ENCODE assay signal across 8 cellular contexts in the genomic region with DNA sequence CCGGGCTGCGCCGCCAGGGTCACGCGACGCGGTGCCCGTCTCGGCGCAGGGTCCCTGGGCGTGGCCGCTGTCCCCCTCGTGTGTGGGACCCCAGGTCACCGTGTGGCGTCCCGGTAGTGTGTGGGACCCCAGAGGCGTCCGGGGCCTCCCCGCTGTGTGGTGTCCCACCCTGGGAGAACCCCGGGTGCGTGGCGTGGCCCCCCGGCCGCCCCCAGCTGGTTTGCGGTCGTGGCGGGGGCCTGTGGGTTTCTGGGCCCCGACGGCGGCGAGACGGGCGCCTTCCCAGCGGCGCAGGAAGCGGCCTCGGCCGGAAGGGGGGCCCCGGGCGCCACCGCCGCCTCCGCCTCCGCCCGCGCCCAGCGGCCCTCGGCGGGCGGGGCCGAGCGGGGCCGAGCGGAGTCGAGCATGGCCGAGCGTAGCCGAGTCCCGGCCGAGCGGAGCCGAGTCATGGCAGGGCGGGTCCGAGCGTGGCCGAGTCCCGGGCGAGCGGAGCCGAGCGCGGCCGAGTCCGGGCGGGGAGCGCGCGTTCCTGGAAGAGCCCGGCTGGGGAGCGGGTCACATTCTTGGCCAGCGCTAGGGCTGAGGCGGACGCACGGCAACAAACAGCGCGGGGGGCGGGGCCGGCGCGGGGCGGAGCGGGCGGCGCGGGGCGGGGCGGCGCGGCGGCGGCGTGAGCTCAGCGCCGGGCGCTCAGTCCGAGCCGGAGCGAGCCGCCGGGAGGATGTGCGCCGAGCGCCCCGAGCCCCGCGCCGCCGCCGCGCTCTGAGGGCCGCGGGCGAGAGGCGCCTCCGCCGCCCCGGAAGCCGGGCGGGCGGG.
A peak's percentile ranks its signal among the peaks of the same experiment; 100 is the strongest.
DNase-seq lines count a peak whose midpoint lies in the region; ATAC-seq, FAIRE-seq and TF ChIP-seq lines count a peak whose summit lies in the region.

No MANE protein-coding gene starts in this region.

- H3K27me3 Mint-ChIP-seq in nephron (ENCODE audit: low read depth) = no peaks in the 10 kb centered on the region

- peak overlapping the region; percentile 98 for H3K4me3 ChIP-seq in RWPE2 (ENCODE audit: severe bottlenecking)
- peak overlapping the region; percentile 67 for H3K4me3 ChIP-seq in fibroblast of pulmonary artery (replicated peaks; ENCODE audit: low read depth, low read length)

- DNase-seq in ELR (ENCODE audit: low read depth) = peak; percentile 95
- DNase-seq in H54 (ENCODE audit: insufficient read length, low spot score) = peak; percentile 95
- peak; percentile 99 for DNase-seq in LoVo (ENCODE audit: low spot score)
- peak; percentile 94 for DNase-seq in RWPE2 (ENCODE audit: low spot score)
- peak; percentile 93 for DNase-seq in activated effector memory CD4-positive, alpha-beta T cell treated with Interleukin-2 at 50 U/mL for 16 hours
- DNase-seq in fibroblast of pulmonary artery (ENCODE audit: low read depth) = peak; percentile 98
- peak; percentile 92 for DNase-seq in stimulated activated naive CD4-positive, alpha-beta T cell treated with Interleukin-2 at 50 U/mL for 16 hours (lab: John Stamatoyannopoulos, UW)

- FAIRE-seq in H54 (lab: Jason Lieb, UNC) = no peak

- H3K4me3 Mint-ChIP-seq in nephron = peak overlapping the region; percentile 73 to 82 (median 79)

- no peaks in the 10 kb centered on the region for H3K4me1 ChIP-seq in RWPE2 (ENCODE audit: insufficient read depth, poor library complexity, severe bottlenecking)

- TF ChIP-seq CTCF in RWPE2 (IDR thresholded peaks at IDR 0.05; ENCODE audit: poor library complexity, severe bottlenecking) = no peak
- no peak for TF ChIP-seq CTCF in fibroblast of pulmonary artery (IDR thresholded peaks at IDR 0.05; ENCODE audit: low read length, missing control alignments)
- TF ChIP-seq CTCF in nephron (IDR thresholded peaks at IDR 0.05; ENCODE audit: unreplicated experiment in 3 of 3) = no peak

- no peaks in the 10 kb centered on the region for H3K27me3 ChIP-seq in RWPE2 (ENCODE audit: insufficient read depth, poor library complexity, severe bottlenecking)

- peak; percentile 72 for TF ChIP-seq POLR2A in H54 (IDR thresholded peaks at IDR 0.05; ENCODE audit: low read depth, low read length)

- peaks cover 9% of the 10 kb centered on the region; the same call in 1 of the 2 replicates for H3K36me3 ChIP-seq in RWPE2 (ENCODE audit: low read depth)

- peak overlapping the region; percentile 77 for H3K27ac ChIP-seq in RWPE2 (ENCODE audit: poor library complexity, severe bottlenecking)

- H3K36me3 Mint-ChIP-seq in nephron (ENCODE audit: low read depth) = no peaks in the 10 kb centered on the region

- H3K9me3 ChIP-seq in RWPE2 (ENCODE audit: severe bottlenecking) = no peaks in the 10 kb centered on the region

- peaks cover 25% of the 10 kb centered on the region for H3K4me1 Mint-ChIP-seq in nephron

- H3K27ac Mint-ChIP-seq in nephron = no peak overlapping the region

- no peaks in the 10 kb centered on the region for H3K9me3 Mint-ChIP-seq in nephron

- peak; percentile 71 for ATAC-seq in RWPE2 (ENCODE audit: low read depth)

Comparison
In these comparisons a context has a peak if more than half of its experiments do, and no peak if none do; other contexts are left out.
1. Peak in every context shown above with its lines: DNase-seq, ATAC-seq, H3K4me3 ChIP-seq and H3K27ac ChIP-seq.